20 cellular contexts compared by ENCODE assay signal in the genomic region with DNA sequence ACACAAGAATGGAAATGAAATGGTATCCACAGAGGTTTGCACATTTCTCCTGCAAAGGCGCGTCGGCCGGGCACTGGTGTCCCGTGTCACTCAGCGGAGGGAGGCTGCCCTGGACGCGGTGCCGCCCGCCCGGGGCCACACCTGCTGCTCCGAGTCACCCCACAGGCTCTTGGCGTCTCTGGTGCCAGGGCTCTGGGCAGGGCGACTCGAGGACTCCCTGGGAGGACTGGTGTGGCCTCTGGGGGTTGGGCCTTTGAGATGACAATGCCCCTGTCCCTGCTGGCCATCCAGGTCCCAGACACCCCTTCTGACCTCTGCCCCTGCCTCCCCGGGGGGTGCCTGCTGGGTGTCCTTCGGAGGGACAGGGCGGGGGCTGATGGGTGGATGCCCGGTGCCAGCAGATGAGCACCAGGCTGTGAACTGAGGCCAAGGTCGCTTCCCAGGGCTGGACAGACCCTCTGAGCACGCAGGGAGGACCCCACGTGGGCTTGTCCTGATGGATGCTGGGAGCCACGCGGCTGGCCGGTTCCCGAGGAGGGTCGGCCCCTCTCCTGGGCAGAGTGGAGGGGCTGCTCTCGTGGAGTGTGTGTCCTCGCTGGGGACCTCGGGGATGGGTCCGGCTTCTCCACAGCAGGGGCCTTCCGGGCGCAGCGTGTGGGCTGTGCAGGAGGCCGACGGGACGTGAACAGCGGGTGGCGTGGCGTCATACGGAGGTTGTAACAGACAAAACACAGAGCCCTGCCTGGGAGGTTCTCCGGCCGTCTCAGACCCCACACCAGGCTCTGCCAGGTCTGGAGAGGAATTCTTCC. TPM values are rescaled to one million over a fixed set of nuclear protein-coding genes. Genes with fewer than 3 reads are reported as not detected.
DNase-seq lines count a peak whose midpoint lies in the region; ATAC-seq and TF ChIP-seq lines count a peak whose summit lies in the region.
"Had no signal": no experiment of that assay in that cellular context is flagged by ENCODE, and none has a peak within 500 bp of the region (broad histone marks: within the 10 kb centered on the region; RNA-seq: fewer than 3 reads in every experiment).

No MANE protein-coding gene starts in this region.

- peaks cover 19% of the 10 kb centered on the region for H4K20me1 ChIP-seq in BLaER1

- intact Hi-C loops in esophagus squamous epithelium (cut with DNase I), result no loop called here

- H2AK5ac ChIP-seq in neuronal stem cell (ENCODE audit: low read depth, low read length), result peak overlapping the region; percentile 21

- DNase-seq in caudate nucleus (lab: John Stamatoyannopoulos, UW) (no peak), esophagus squamous epithelium (lab: John Stamatoyannopoulos, UW) (no peak), neuronal stem cell (ENCODE audit: low spot score) (no peak), T-helper 1 cell (no peak), HT-29 (ENCODE audit: low spot score) (no peak)
- DNase-seq in activated CD4-positive, alpha-beta T cell treated with anti-CD3 and anti-CD28 coated beads, Interleukin-2, amount 50 U/mL, for 48 hours, result no peak
- DNase-seq: AML-193; CD4-positive, alpha-beta memory T cell; DMS153; DMS79; GDM1 had no signal

- H2BK12ac ChIP-seq in neuronal stem cell (ENCODE audit: low read length), result no peak overlapping the region

- no peak overlapping the region for H4K91ac ChIP-seq in neuronal stem cell (ENCODE audit: low read depth, low read length, poor library complexity)

- H3K4me1 ChIP-seq in BLaER1 (peaks cover 11% of the 10 kb centered on the region; the same call in 1 of the 2 replicates), esophagus squamous epithelium (peaks cover 4 to 6% (median 6%) of the 10 kb centered on the region in 3 donors), neuronal stem cell (ENCODE audit: control insufficient read depth in 2 of 2, insufficient read depth in 1 of 2, low read depth in 1 of 2, low read length in 2 of 2) (no peaks in the 10 kb centered on the region)
- H3K4me1 ChIP-seq: A549 had no signal

- no peak overlapping the region for H4K8ac ChIP-seq in neuronal stem cell (ENCODE audit: low read depth, low read length)

- H2BK5ac ChIP-seq in neuronal stem cell (ENCODE audit: low read length), result no peak overlapping the region

- H3K9ac ChIP-seq in BLaER1 (peak overlapping the region; percentile 41; the same call in 1 of the 2 replicates), neuronal stem cell (ENCODE audit: low read depth, low read length, poor library complexity) (no peak overlapping the region)

- H2AFZ ChIP-seq in neuronal stem cell (ENCODE audit: low read length), result no peak overlapping the region
- H2AFZ ChIP-seq: GM23338 had no signal

- H2BK120ac ChIP-seq in neuronal stem cell (ENCODE audit: low read depth, low read length), result peak overlapping the region; percentile 61

- H3K4me2 ChIP-seq in BLaER1, result peak overlapping the region; percentile 24; the same call in 1 of the 2 replicates
- no peak overlapping the region for H3K4me2 ChIP-seq in neuronal stem cell (ENCODE audit: insufficient read depth, low read length, poor library complexity, severe bottlenecking)
- H3K4me2 ChIP-seq: A549, GM23338 had no signal

- 80 to 89% methylated on average over 1 to 22 of the region's 43 CpGs for WGBS in esophagus squamous epithelium, 2 donors
- WGBS in neuronal stem cell (ENCODE audit: extremely low coverage in 2 of 2, insufficient read length in 2 of 2, insufficient replicate concordance in 1 of 2), 2 donors, result no CpG with 5 or more reads among the region's 43 CpGs

- no peak overlapping the region for H3K14ac ChIP-seq in neuronal stem cell (ENCODE audit: low read length)

- no peak overlapping the region for H3K4ac ChIP-seq in neuronal stem cell (ENCODE audit: low read length)

- no peak overlapping the region for H3K4me3 ChIP-seq in BLaER1
- no peak overlapping the region for H3K4me3 ChIP-seq in esophagus squamous epithelium
- H3K4me3 ChIP-seq in neuronal stem cell (ENCODE audit: low read length in 2 of 2), result no peak overlapping the region
- H3K4me3 ChIP-seq: A549, GM23338, HAP-1 had no signal

- no peak overlapping the region for H2BK15ac ChIP-seq in neuronal stem cell (ENCODE audit: low read length)

- H3K79me1 ChIP-seq in neuronal stem cell (ENCODE audit: low read depth, low read length), result peaks cover 6% of the 10 kb centered on the region

- H3K9me3 ChIP-seq in BLaER1 (no peaks in the 10 kb centered on the region), esophagus squamous epithelium (no peaks in the 10 kb centered on the region), neuronal stem cell (replicated peaks in 1 of 2; ENCODE audit: control insufficient read depth in 2 of 2, insufficient read depth in 1 of 2, low read depth in 1 of 2, low read length in 2 of 2) (peaks cover 0 to 2% of the 10 kb centered on the region in 2 donors)
- H3K9me3 ChIP-seq: A549, HAP-1 had no signal

- TF ChIP-seq CTCF in esophagus squamous epithelium (IDR thresholded peaks at IDR 0.05), result no peak

- H3K23ac ChIP-seq in neuronal stem cell (ENCODE audit: low read depth, low read length, poor library complexity), result no peak overlapping the region

- H3K18ac ChIP-seq in neuronal stem cell (ENCODE audit: low read length), result no peak overlapping the region

- H3K27ac ChIP-seq in BLaER1, result no peak overlapping the region
- peak overlapping the region; percentile 16 for H3K27ac ChIP-seq in caudate nucleus (ENCODE audit: low read depth, low read length)
- H3K27ac ChIP-seq in esophagus squamous epithelium, result peak overlapping the region in 3 of 4 donors; percentile 67 to 78 (median 77)
- no peak overlapping the region for H3K27ac ChIP-seq in neuronal stem cell (replicated peaks; ENCODE audit: low read length)
- H3K27ac ChIP-seq: 22Rv1, A549 had no signal

- ATAC-seq in HG03520 (IDR thresholded peaks at IDR 0.05; ENCODE audit: unreplicated experiment), result no peak
- ATAC-seq: GM23338, HepG2 had no signal

- peaks cover 42% of the 10 kb centered on the region for H3K36me3 ChIP-seq in BLaER1
- H3K36me3 ChIP-seq in esophagus squamous epithelium, result peaks cover 0 to 46% (median 0%) of the 10 kb centered on the region in 3 donors
- peaks cover 8 to 22% of the 10 kb centered on the region in 2 donors for H3K36me3 ChIP-seq in neuronal stem cell (replicated peaks in 1 of 2; ENCODE audit: control insufficient read depth in 2 of 2, insufficient read depth in 2 of 2, low read length in 2 of 2)

- H3K27me3 ChIP-seq in BLaER1 (no peaks in the 10 kb centered on the region), esophagus squamous epithelium (no peaks in the 10 kb centered on the region), neuronal stem cell (ENCODE audit: control insufficient read depth in 3 of 3, insufficient read depth in 3 of 3, low read depth in 1 of 3, low read length in 3 of 3) (no peaks in the 10 kb centered on the region)

- TF ChIP-seq POLR2A in esophagus squamous epithelium (IDR thresholded peaks at IDR 0.05), result no peak

RNA-seq across cellular contexts. Expression of a gene that starts 4.7 kb away (rescaled TPM):
- 10 to 100 TPM; 15.9 to 26.7 (median 21.3) TPM for total RNA-seq in esophagus squamous epithelium
- 23.9 TPM for polyA plus RNA-seq in neuronal stem cell (2013, experiment 1 of 2)
- polyA plus RNA-seq in neuronal stem cell (2013, experiment 2 of 2), result 25.3 TPM
- total RNA-seq in HT-29 (2014; rRNA removed; shearing (Covaris generic)), result 54.7 and 55.5 TPM in 2 replicates

RNA-seq across cellular contexts. Expression of a gene that starts 24.6 kb away (rescaled TPM):
- total RNA-seq in esophagus squamous epithelium, result 1 to 10 TPM in 1 of 4 donors, under 1 TPM in 3; 0.23 to 1.3 (median 0.45) TPM
- 0.11 TPM for polyA plus RNA-seq in neuronal stem cell (2013, experiment 1 of 2)
- 0.12 TPM for polyA plus RNA-seq in neuronal stem cell (2013, experiment 2 of 2)
- not detected in 2 replicates for total RNA-seq in HT-29 (2014; rRNA removed; shearing (Covaris generic))
- total RNA-seq: Daoy, HepG2 had no signal

RNA-seq across cellular contexts. Expression of a gene that starts 46.0 kb away (rescaled TPM):
- total RNA-seq in esophagus squamous epithelium, result under 1 TPM; 0.18 to 0.76 (median 0.22) TPM
- 0.46 TPM for polyA plus RNA-seq in neuronal stem cell (2013, experiment 1 of 2)
- polyA plus RNA-seq in neuronal stem cell (2013, experiment 2 of 2), result 0.47 TPM
- not detected in 2 replicates for total RNA-seq in HT-29 (2014; rRNA removed; shearing (Covaris generic))
- total RNA-seq: Daoy, HepG2 had no signal
- polyA plus RNA-seq: IgD-negative memory B cell had no signal

RNA-seq across cellular contexts. Expression of a gene that starts 58.5 kb away (rescaled TPM):
- 10 to 100 TPM; 56.1 to 77.6 (median 76.9) TPM for total RNA-seq in esophagus squamous epithelium
- 76.9 TPM for polyA plus RNA-seq in neuronal stem cell (2013, experiment 1 of 2)
- polyA plus RNA-seq in neuronal stem cell (2013, experiment 2 of 2), result 73.8 TPM
- 120 and 152 TPM in 2 replicates for total RNA-seq in HT-29 (2014; rRNA removed; shearing (Covaris generic))

Comparison
In these comparisons a context has a peak if more than half of its experiments do, and no peak if none do; other contexts are left out.
1. H3K27ac ChIP-seq: peak in caudate nucleus (single experiment) and esophagus squamous epithelium (3 of 4); none in BLaER1 (single experiment) and neuronal stem cell (single experiment).